Comparison of ENCODE assay signal across 9 cellular contexts in the genomic region with DNA sequence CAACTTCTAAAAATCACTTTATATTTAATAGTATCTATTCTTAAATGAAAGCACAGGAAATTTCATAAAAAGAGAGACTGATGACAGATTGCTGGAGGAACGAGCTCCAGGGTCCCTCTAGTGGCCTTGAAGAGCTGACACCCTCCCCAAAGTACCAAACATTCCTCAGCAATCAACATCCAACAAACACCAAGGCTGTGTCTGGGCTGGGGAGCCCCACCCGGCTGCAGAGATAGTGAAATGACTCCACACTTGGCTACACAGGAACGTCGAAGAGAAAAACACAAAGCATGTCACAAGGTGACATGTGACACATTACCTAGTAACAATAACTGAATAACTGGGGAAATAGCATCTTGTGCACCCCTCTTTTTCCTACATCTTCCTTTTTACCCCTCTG. TPM values are rescaled to one million over a fixed set of nuclear protein-coding genes. Genes with fewer than 3 reads are reported as not detected.
DNase-seq lines count a peak whose midpoint lies in the region; TF ChIP-seq lines count a peak whose summit lies in the region.
"Had no signal": no experiment of that assay in that cellular context is flagged by ENCODE, and none has a peak within 500 bp of the region (broad histone marks: within the 10 kb centered on the region; RNA-seq: fewer than 3 reads in every experiment).

No MANE protein-coding gene starts in this region.

- H3K27me3 ChIP-seq in A673 (replicated peaks; ENCODE audit: insufficient read depth, low read depth, low read length, poor library complexity) (no peaks in the 10 kb centered on the region), GM23248 (replicated peaks; ENCODE audit: insufficient read depth) (no peaks in the 10 kb centered on the region), HUES48 (ENCODE audit: control insufficient read depth, insufficient read depth, low read length) (no peaks in the 10 kb centered on the region)

- intact Hi-C loops in A673 (cut with micrococcal nuclease; ENCODE audit: unreplicated experiment), result no loop called here

- H3K27ac ChIP-seq in A673 (ENCODE audit: low read depth, low read length, poor library complexity, severe bottlenecking), result no peak overlapping the region
- no peak overlapping the region for H3K27ac ChIP-seq in GM23248
- peak overlapping the region; percentile 14 for H3K27ac ChIP-seq in HUES48 (ENCODE audit: low read depth, low read length)

- no peaks in the 10 kb centered on the region for H3K27me3 Mint-ChIP-seq in osteocyte (ENCODE audit: unreplicated experiment)
- H3K27me3 Mint-ChIP-seq: natural killer cell treated with Interleukin-12 subunit alpha and Interleukin-12 subunit beta and Interleukin-15 and Interleukin-18, amount 100 ng/mL, for 72 hours had no signal

- no peak overlapping the region for H2AFZ ChIP-seq in GM23248

- POLR2A ChIA-PET in A673 (lab: Charles Lee; ENCODE audit: low non-redundant PET), result no interaction called here

- H3K4me3 Mint-ChIP-seq in osteocyte (ENCODE audit: unreplicated experiment), result no peak overlapping the region
- H3K4me3 Mint-ChIP-seq: natural killer cell treated with Interleukin-12 subunit alpha and Interleukin-12 subunit beta and Interleukin-15 and Interleukin-18, amount 100 ng/mL, for 72 hours had no signal

- TF ChIP-seq CTCF in A673 (conservative IDR thresholded peaks at IDR 0.05; ENCODE audit: low read depth, low read length), result peak; percentile 84
- TF ChIP-seq CTCF in fibroblast of pulmonary artery (IDR thresholded peaks at IDR 0.05; ENCODE audit: low read length, missing control alignments), result peak; percentile 84
- peak; percentile 76 for TF ChIP-seq CTCF in osteocyte (IDR thresholded peaks at IDR 0.05)

- BruUV-seq in A673 (replicated peaks; lab: Mats Ljungman, UMichigan), result no TSS peak

- DNase-seq in A673 (ENCODE audit: low spot score) (peak; percentile 59), G401 (ENCODE audit: low spot score) (peak; percentile 75), GM23248 (peak; percentile 70), UCSD-AML1 (lab: John Stamatoyannopoulos, UW; ENCODE audit: unreplicated experiment) (peak; percentile 17), fibroblast of pulmonary artery (ENCODE audit: low read depth) (peak; percentile 75), osteocyte (ENCODE audit: extremely low spot score, unreplicated experiment) (no peak), DMS153 (lab: John Stamatoyannopoulos, UW) (no peak)

- H3K4me3 ChIP-seq in A673 (ENCODE audit: low read depth, low read length, poor library complexity, severe bottlenecking) (no peak overlapping the region), GM23248 (no peak overlapping the region), HUES48 (ENCODE audit: low read depth, low read length) (no peak overlapping the region), fibroblast of pulmonary artery (replicated peaks; ENCODE audit: low read depth, low read length) (no peak overlapping the region)

- CTCF ChIA-PET in A673 (lab: Charles Lee), result no interaction called here

- H3K79me2 ChIP-seq in GM23248 (ENCODE audit: insufficient read depth), result no peaks in the 10 kb centered on the region

- no peaks in the 10 kb centered on the region for H3K9me2 ChIP-seq in GM23248 (ENCODE audit: insufficient read depth)

- H3K4me2 ChIP-seq in GM23248 (ENCODE audit: unreplicated experiment), result no peak overlapping the region

- in situ Hi-C loops in G401 (cut with HindIII; ENCODE audit: low sequenced_read_pairs), result no loop called here
- in situ Hi-C loops in GM23248 (cut with MboI), result no loop called here

- H3K9me3 ChIP-seq in A673 (ENCODE audit: low read depth, low read length, poor library complexity, severe bottlenecking) (no peaks in the 10 kb centered on the region), GM23248 (ENCODE audit: low read depth) (no peaks in the 10 kb centered on the region), HUES48 (ENCODE audit: control insufficient read depth, insufficient read depth, low read length) (no peaks in the 10 kb centered on the region)

- 3 to 9% methylated on average over 4 of the region's 4 CpGs for WGBS in GM23248 (ENCODE audit: low coverage in 1 of 2, low lambda C conversion rate in 2 of 2, missing lambda C conversion rate in 2 of 2), 2 experiments

- peaks cover under 1% of the 10 kb centered on the region for H3K9me3 Mint-ChIP-seq in osteocyte (ENCODE audit: unreplicated experiment)
- H3K9me3 Mint-ChIP-seq: natural killer cell treated with Interleukin-12 subunit alpha and Interleukin-12 subunit beta and Interleukin-15 and Interleukin-18, amount 100 ng/mL, for 72 hours had no signal

- H3K36me3 ChIP-seq in A673 (ENCODE audit: insufficient read depth, low read length, poor library complexity, severe bottlenecking) (no peaks in the 10 kb centered on the region), GM23248 (ENCODE audit: low read depth) (no peaks in the 10 kb centered on the region), HUES48 (ENCODE audit: control insufficient read depth, insufficient read depth, low read length) (no peaks in the 10 kb centered on the region)

- no peaks in the 10 kb centered on the region for H3F3A ChIP-seq in GM23248 (ENCODE audit: insufficient read depth)

- no peaks in the 10 kb centered on the region for H3K4me1 ChIP-seq in A673 (ENCODE audit: insufficient read depth, low read length, poor library complexity, severe bottlenecking)
- H3K4me1 ChIP-seq in GM23248 (ENCODE audit: insufficient read depth), result no peaks in the 10 kb centered on the region
- peaks cover 14% of the 10 kb centered on the region for H3K4me1 ChIP-seq in HUES48 (ENCODE audit: control insufficient read depth, insufficient read depth, low read length)

- no peaks in the 10 kb centered on the region for H4K20me1 ChIP-seq in GM23248 (ENCODE audit: insufficient read depth)

- no peaks in the 10 kb centered on the region for H3K36me3 Mint-ChIP-seq in osteocyte (ENCODE audit: unreplicated experiment)

- H3K4me1 Mint-ChIP-seq in osteocyte (ENCODE audit: unreplicated experiment), result peaks cover 4% of the 10 kb centered on the region

- H3K9ac ChIP-seq in GM23248 (no peak overlapping the region), HUES48 (ENCODE audit: low read depth, low read length) (no peak overlapping the region)

- H3K27ac Mint-ChIP-seq in osteocyte (ENCODE audit: unreplicated experiment), result no peak overlapping the region
- H3K27ac Mint-ChIP-seq: natural killer cell treated with Interleukin-12 subunit alpha and Interleukin-12 subunit beta and Interleukin-15 and Interleukin-18, amount 100 ng/mL, for 72 hours had no signal

RNA-seq across cellular contexts. Expression of a gene that starts 45.6 kb away (rescaled TPM):
- total RNA-seq in A673 (2021), result 8.8 and 12.3 TPM in 2 replicates
- total RNA-seq in G401 (2014; rRNA removed; shearing (Covaris generic)), result 6.7 and 11.1 TPM in 2 replicates
- total RNA-seq in GM23248 (2014; rRNA removed; shearing (Covaris generic)), result 3.2 and 3.7 TPM in 2 replicates
- polyA plus RNA-seq in GM23248 (2016; fragmentation: Nextera tagmentation; extraction: Ambion mirVana), result 2.2 and 2.9 TPM in 2 replicates
- total RNA-seq in osteocyte, result 1.0 and 1.5 TPM in 2 replicates

Comparison
In these comparisons a context has a peak if more than half of its experiments do, and no peak if none do; other contexts are left out.
1. DNase-seq: peak in A673 (single experiment), G401 (single experiment), GM23248 (single experiment), UCSD-AML1 (single experiment) and fibroblast of pulmonary artery (single experiment); none in osteocyte (single experiment) and DMS153 (single experiment).
2. Peak in every context shown above with its lines, with median percentiles within 50 percentile points of each other: CTCF ChIP-seq.